Comparison of ENCODE assay signal across 8 cellular contexts in genomic region chr6:43669922-43670622, GRCh38. TPM values are rescaled to one million over a fixed set of nuclear protein-coding genes. Genes with fewer than 3 reads are reported as not detected.
DNase-seq lines count a peak whose midpoint lies in the region; ATAC-seq lines count a peak whose summit lies in the region.

No MANE protein-coding gene starts in this region.

- H3K9ac ChIP-seq in BLaER1 = 0 out of 2 replicates have a peak overlapping the region, but pooled peaks have one; percentile 19
- H3K9ac ChIP-seq in adipocyte (ENCODE audit: low read length) = peak overlapping the region; percentile 56

- no peaks in the 10 kb centered on the region for H3K9me3 ChIP-seq in BLaER1
- H3K9me3 ChIP-seq in adipocyte (ENCODE audit: control insufficient read depth, low read length) = no peaks in the 10 kb centered on the region
- H3K9me3 ChIP-seq in mesodermal cell (ENCODE audit: control insufficient read depth, low read length) = no peaks in the 10 kb centered on the region

- H3K36me3 ChIP-seq in BLaER1 (peaks cover 66% of the 10 kb centered on the region), adipocyte (ENCODE audit: control insufficient read depth, insufficient read depth, low read length, severe bottlenecking) (peaks cover 26% of the 10 kb centered on the region), mesodermal cell (ENCODE audit: control insufficient read depth, insufficient read depth, low read length) (peaks cover 48% of the 10 kb centered on the region)

- peak; percentile 33 for DNase-seq in M059J (ENCODE audit: low read depth)
- no peak for DNase-seq in adipocyte (ENCODE audit: low read depth)
- DNase-seq in NCI-H774 (lab: John Stamatoyannopoulos, UW) = no peak

- H3K4me1 ChIP-seq in BLaER1 (peaks cover 11% of the 10 kb centered on the region), adipocyte (ENCODE audit: control insufficient read depth, insufficient read depth, low read length) (peaks cover 62% of the 10 kb centered on the region), mesodermal cell (ENCODE audit: control insufficient read depth, insufficient read depth, low read length, poor library complexity, severe bottlenecking) (peaks cover 14% of the 10 kb centered on the region)

- no peak overlapping the region for H3K27ac ChIP-seq in BLaER1
- peak overlapping the region; percentile 2 for H3K27ac ChIP-seq in mesodermal cell (ENCODE audit: low read depth, low read length, severe bottlenecking)

- peaks cover 17% of the 10 kb centered on the region; the same call in 1 of the 2 replicates for H4K20me1 ChIP-seq in BLaER1

- H3K27me3 ChIP-seq in BLaER1 = no peaks in the 10 kb centered on the region
- no peaks in the 10 kb centered on the region for H3K27me3 ChIP-seq in adipocyte (replicated peaks; ENCODE audit: control insufficient read depth, insufficient read depth, low read length)

- no peak overlapping the region for H3K4me2 ChIP-seq in BLaER1

- no peak for ATAC-seq in HG03565 (IDR thresholded peaks at IDR 0.05; ENCODE audit: unreplicated experiment)
- no peak for ATAC-seq in HG03175 (IDR thresholded peaks at IDR 0.05; ENCODE audit: unreplicated experiment)
- ATAC-seq in HG02885 (IDR thresholded peaks at IDR 0.05; ENCODE audit: poor library complexity, unreplicated experiment) = no peak

- 95 to 97% methylated on average over 5 to 6 of the region's 6 CpGs for WGBS in mesodermal cell (ENCODE audit: insufficient coverage in 2 of 2), 2 experiments

- no peak overlapping the region for H3K4me3 ChIP-seq in BLaER1
- H3K4me3 ChIP-seq in adipocyte (ENCODE audit: low read length) = no peak overlapping the region
- H3K4me3 ChIP-seq in mesodermal cell (ENCODE audit: extremely low read depth, insufficient read depth, low read length, poor library complexity, severe bottlenecking) = no peak overlapping the region

RNA-seq across cellular contexts. Expression of gene MRPS18A, which starts 17.5 kb away (rescaled TPM):
- 63.0 and 71.2 TPM in 2 replicates for total RNA-seq in M059J (2014; rRNA removed; shearing (Covaris generic))
- polyA plus RNA-seq in mesodermal cell (2013, experiment 1 of 2) = 55.4 TPM
- polyA plus RNA-seq in mesodermal cell (2013, experiment 2 of 2) = 48.1 TPM

RNA-seq across cellular contexts. Expression of gene RSPH9, which starts 25.2 kb away (rescaled TPM):
- 0.05 and 0.69 TPM in 2 replicates for total RNA-seq in M059J (2014; rRNA removed; shearing (Covaris generic))
- polyA plus RNA-seq in mesodermal cell (2013, experiment 1 of 2) = 0.96 TPM
- 1.0 TPM for polyA plus RNA-seq in mesodermal cell (2013, experiment 2 of 2)

RNA-seq across cellular contexts. Expression of gene MAD2L1BP, which starts 34.4 kb away (rescaled TPM):
- total RNA-seq in M059J (2014; rRNA removed; shearing (Covaris generic)) = 75.7 and 116 TPM in 2 replicates
- 31.1 TPM for polyA plus RNA-seq in mesodermal cell (2013, experiment 1 of 2)
- 26.1 TPM for polyA plus RNA-seq in mesodermal cell (2013, experiment 2 of 2)

RNA-seq across cellular contexts. Expression of gene GTPBP2, which starts 41.0 kb away (rescaled TPM):
- 51.6 and 81.1 TPM in 2 replicates for total RNA-seq in M059J (2014; rRNA removed; shearing (Covaris generic))
- 66.7 TPM for polyA plus RNA-seq in mesodermal cell (2013, experiment 1 of 2)
- polyA plus RNA-seq in mesodermal cell (2013, experiment 2 of 2) = 54.0 TPM
